27 cellular contexts compared by ENCODE assay signal in genomic region chr10:122493761-122494160, GRCh38. TPM values are rescaled to one million over a fixed set of nuclear protein-coding genes. Genes with fewer than 3 reads are reported as not detected.
DNase-seq lines count a peak whose midpoint lies in the region; ATAC-seq and TF ChIP-seq lines count a peak whose summit lies in the region.
"Had no signal": no experiment of that assay in that cellular context is flagged by ENCODE, and none has a peak within 500 bp of the region (broad histone marks: within the 10 kb centered on the region; RNA-seq: fewer than 3 reads in every experiment).

No MANE protein-coding gene starts in this region.

- CTCF ChIA-PET in activated CD8-positive, alpha-beta memory T cell treated with anti-CD3 and anti-CD28 coated beads, Interleukin-2, amount 10 ng/mL, durations not matched to agents 7 days and 5 days (lab: Charles Lee), result interaction anchor here (2.1 to 4.2 kb wide), 2 partner anchors 22 to 72 kb away, joined by 7 to 16 read pairs; no protein-coding TSS in a partner anchor

- ATAC-seq in heart left ventricle (no peak), foreskin keratinocyte (no peak), aorta (ENCODE audit: low FRiP score) (no peak), GM18861 (IDR thresholded peaks at IDR 0.05; ENCODE audit: unreplicated experiment) (no peak)
- ATAC-seq in activated CD8-positive, alpha-beta memory T cell treated with anti-CD3 and anti-CD28 coated beads, Interleukin-2, amount 10 ng/mL, durations not matched to agents 7 days and 5 days, result no peak
- ATAC-seq: activated T-cell treated with anti-CD3 and anti-CD28 coated beads, Interleukin-2, amount 50 U/mL, for 4 hours; right cardiac atrium; stimulated activated naive B cell treated with anti-CD40 and anti-IgM and Interleukin-4, amounts not matched to agents 10 μg/mL and 1 μg/mL and 100 μg/mL, for 72 hours; WTC11 had no signal

- no peaks in the 10 kb centered on the region for H3K36me3 Mint-ChIP-seq in activated CD8-positive, alpha-beta memory T cell treated with anti-CD3 and anti-CD28 coated beads, Interleukin-2, amount 10 ng/mL, durations not matched to agents 7 days and 5 days
- H3K36me3 Mint-ChIP-seq: stimulated activated naive B cell treated with anti-CD40 and anti-IgM and Interleukin-4, amounts not matched to agents 10 μg/mL and 1 μg/mL and 100 μg/mL, for 72 hours; WTC11 had no signal

- H3K36me3 ChIP-seq in left ventricle myocardium inferior, result peaks cover 12% of the 10 kb centered on the region
- peaks cover 0 to 26% (median 5%) of the 10 kb centered on the region in 9 donors for H3K36me3 ChIP-seq in heart left ventricle
- H3K36me3 ChIP-seq in skeletal muscle tissue (ENCODE audit: control insufficient read depth in 3 of 3, insufficient read depth in 3 of 3, low read length in 3 of 3), result peaks cover 0 to 3% (median 0%) of the 10 kb centered on the region in 3 donors
- H3K36me3 ChIP-seq in aorta (ENCODE audit: control insufficient read depth in 1 of 2, insufficient read depth in 2 of 2, low read length in 1 of 2), result no peaks in the 10 kb centered on the region
- H3K36me3 ChIP-seq: BE2C, Peyer's patch had no signal

- TF ChIP-seq CTCF in left ventricle myocardium inferior (IDR thresholded peaks at IDR 0.05; ENCODE audit: borderline replicate concordance), result no peak
- TF ChIP-seq CTCF in heart left ventricle (IDR thresholded peaks at IDR 0.05), result no peak
- TF ChIP-seq CTCF in foreskin keratinocyte (conservative IDR thresholded peaks at IDR 0.05), result no peak

- no peaks in the 10 kb centered on the region for H3K9me3 Mint-ChIP-seq in activated CD8-positive, alpha-beta memory T cell treated with anti-CD3 and anti-CD28 coated beads, Interleukin-2, amount 10 ng/mL, durations not matched to agents 7 days and 5 days (ENCODE audit: low read depth)
- H3K9me3 Mint-ChIP-seq: activated CD4-positive, alpha-beta memory T cell treated with anti-CD3 and anti-CD28 coated beads, Interleukin-2, amount 10 ng/mL, durations not matched to agents 7 days and 5 days; activated T-cell treated with anti-CD3 and anti-CD28 coated beads, Interleukin-2, amount 50 U/mL, for 4 hours; endodermal cell; stimulated activated naive B cell treated with anti-CD40 and anti-IgM and Interleukin-4, amounts not matched to agents 10 μg/mL and 1 μg/mL and 100 μg/mL, for 72 hours; WTC11 had no signal

- H3K9me3 ChIP-seq in left ventricle myocardium inferior (replicated peaks), result no peaks in the 10 kb centered on the region
- H3K9me3 ChIP-seq in heart left ventricle, result no peaks in the 10 kb centered on the region
- H3K9me3 ChIP-seq in skeletal muscle tissue (ENCODE audit: control insufficient read depth in 3 of 3, low read length in 3 of 3), result no peaks in the 10 kb centered on the region
- H3K9me3 ChIP-seq in aorta (ENCODE audit: control insufficient read depth, low read length), result no peaks in the 10 kb centered on the region
- H3K9me3 ChIP-seq: BE2C, Peyer's patch had no signal

- DNase-seq in left ventricle myocardium inferior, result no peak
- DNase-seq in heart left ventricle, result no peak
- DNase-seq in foreskin keratinocyte, result no peak
- DNase-seq in aorta, result no peak
- DNase-seq in activated CD8-positive, alpha-beta memory T cell treated with anti-CD3 and anti-CD28 coated beads, Interleukin-2, amount 10 ng/mL, durations not matched to agents 7 days and 5 days, result no peak
- no peak for DNase-seq in SW 1271 (lab: John Stamatoyannopoulos, UW)
- DNase-seq: activated CD4-positive, alpha-beta memory T cell treated with anti-CD3 and anti-CD28 coated beads, Interleukin-2, amount 10 ng/mL, durations not matched to agents 7 days and 5 days; activated naive CD4-positive, alpha-beta T cell treated with anti-CD3 and anti-CD28 coated beads, Interleukin-2, amount 50 U/mL, for 16 hours; activated T-cell treated with anti-CD3 and anti-CD28 coated beads, Interleukin-2, amount 50 U/mL, for 4 hours; BE2C; endodermal cell; hypothalamus; KG1; NCI-H187 treated with DMSO at 0.1 percent for 48 hours; occipital lobe; stimulated activated naive B cell treated with anti-CD40 and anti-IgM and Interleukin-4, amounts not matched to agents 10 μg/mL and 1 μg/mL and 100 μg/mL, for 72 hours; T-helper 9 cell had no signal

- no peak overlapping the region for H3K4me3 Mint-ChIP-seq in activated CD8-positive, alpha-beta memory T cell treated with anti-CD3 and anti-CD28 coated beads, Interleukin-2, amount 10 ng/mL, durations not matched to agents 7 days and 5 days
- H3K4me3 Mint-ChIP-seq: activated CD4-positive, alpha-beta memory T cell treated with anti-CD3 and anti-CD28 coated beads, Interleukin-2, amount 10 ng/mL, durations not matched to agents 7 days and 5 days; activated T-cell treated with anti-CD3 and anti-CD28 coated beads, Interleukin-2, amount 50 U/mL, for 4 hours; endodermal cell; stimulated activated naive B cell treated with anti-CD40 and anti-IgM and Interleukin-4, amounts not matched to agents 10 μg/mL and 1 μg/mL and 100 μg/mL, for 72 hours; WTC11 had no signal

- H3K4me1 ChIP-seq in left ventricle myocardium inferior, result peaks cover 56% of the 10 kb centered on the region
- peaks cover 0 to 69% (median 30%) of the 10 kb centered on the region in 12 donors for H3K4me1 ChIP-seq in heart left ventricle
- H3K4me1 ChIP-seq in foreskin keratinocyte, result peaks cover 42% of the 10 kb centered on the region
- peaks cover 29 to 33% (median 30%) of the 10 kb centered on the region in 3 donors for H3K4me1 ChIP-seq in skeletal muscle tissue (ENCODE audit: control insufficient read depth in 3 of 3, insufficient read depth in 3 of 3, low read length in 3 of 3)
- H3K4me1 ChIP-seq in aorta (ENCODE audit: control insufficient read depth in 1 of 2, insufficient read depth in 2 of 2, low read length in 2 of 2), result peaks cover 3 to 6% of the 10 kb centered on the region in 2 donors
- H3K4me1 ChIP-seq: BE2C had no signal

- no peak overlapping the region for H3K27ac Mint-ChIP-seq in activated CD8-positive, alpha-beta memory T cell treated with anti-CD3 and anti-CD28 coated beads, Interleukin-2, amount 10 ng/mL, durations not matched to agents 7 days and 5 days
- H3K27ac Mint-ChIP-seq: activated CD4-positive, alpha-beta memory T cell treated with anti-CD3 and anti-CD28 coated beads, Interleukin-2, amount 10 ng/mL, durations not matched to agents 7 days and 5 days; endodermal cell; stimulated activated naive B cell treated with anti-CD40 and anti-IgM and Interleukin-4, amounts not matched to agents 10 μg/mL and 1 μg/mL and 100 μg/mL, for 72 hours; WTC11 had no signal

- H3K27me3 Mint-ChIP-seq in activated CD8-positive, alpha-beta memory T cell treated with anti-CD3 and anti-CD28 coated beads, Interleukin-2, amount 10 ng/mL, durations not matched to agents 7 days and 5 days, result peaks cover 56% of the 10 kb centered on the region

- no peak for TF ChIP-seq POLR2A in heart left ventricle (IDR thresholded peaks at IDR 0.05)

- WGBS in heart left ventricle, 4 donors, result 86 to 93% (median 90%) methylated on average over 4 of the region's 4 CpGs
- WGBS in aorta, 2 donors, result 85 to 88% methylated on average over 4 of the region's 4 CpGs

- H3K4me1 Mint-ChIP-seq in activated CD8-positive, alpha-beta memory T cell treated with anti-CD3 and anti-CD28 coated beads, Interleukin-2, amount 10 ng/mL, durations not matched to agents 7 days and 5 days, result peaks cover 28% of the 10 kb centered on the region
- H3K4me1 Mint-ChIP-seq: stimulated activated naive B cell treated with anti-CD40 and anti-IgM and Interleukin-4, amounts not matched to agents 10 μg/mL and 1 μg/mL and 100 μg/mL, for 72 hours had no signal

- H3K27me3 ChIP-seq in left ventricle myocardium inferior (ENCODE audit: low read depth), result no peaks in the 10 kb centered on the region
- H3K27me3 ChIP-seq in heart left ventricle, result no peaks in the 10 kb centered on the region
- no peaks in the 10 kb centered on the region for H3K27me3 ChIP-seq in foreskin keratinocyte
- H3K27me3 ChIP-seq in skeletal muscle tissue (ENCODE audit: control insufficient read depth in 3 of 3, insufficient read depth in 3 of 3, low read length in 3 of 3), result no peaks in the 10 kb centered on the region
- H3K27me3 ChIP-seq in aorta (ENCODE audit: control insufficient read depth in 1 of 2, insufficient read depth in 2 of 2, low read length in 1 of 2), result no peaks in the 10 kb centered on the region
- H3K27me3 ChIP-seq: Peyer's patch had no signal

- H3K27ac ChIP-seq in left ventricle myocardium inferior (replicated peaks) (peak overlapping the region; percentile 57), heart left ventricle (peak overlapping the region in 3 of 12 donors; percentile 43 to 71 (median 52)), foreskin keratinocyte (peak overlapping the region; percentile 62), skeletal muscle tissue (ENCODE audit: low read depth, low read length) (peak overlapping the region; percentile 72), aorta (ENCODE audit: low read depth in 1 of 2, low read length in 2 of 2) (peak overlapping the region; percentile 72 to 96)
- H3K27ac ChIP-seq: 22Rv1, SK-N-MC had no signal

- H3K4me3 ChIP-seq in left ventricle myocardium inferior (no peak overlapping the region), heart left ventricle (no peak overlapping the region), skeletal muscle tissue (ENCODE audit: low read length in 3 of 3) (no peak overlapping the region), aorta (ENCODE audit: low read length in 2 of 2) (no peak overlapping the region)
- H3K4me3 ChIP-seq: lung, Peyer's patch, SK-N-MC had no signal

- H3K9ac ChIP-seq in skeletal muscle tissue (ENCODE audit: low read depth in 1 of 3, low read length in 3 of 3), result no peak overlapping the region

- intact Hi-C loops in left ventricle myocardium inferior (cut with micrococcal nuclease), result no loop called here
- intact Hi-C loops in heart left ventricle (cut with DNase I), result no loop called here
- intact Hi-C loops in aorta (cut with DNase I), result loop anchor here in 1 of 2 donors (2.0 kb wide), 2 partner anchors 19 to 31 kb away; no protein-coding TSS in a partner anchor

RNA-seq across cellular contexts. Expression of gene HTRA1, which starts 32.4 kb away (rescaled TPM):
- 62.6 TPM for total RNA-seq in left ventricle myocardium inferior
- total RNA-seq in heart left ventricle, result 100 to 1,000 TPM in 3 of 9 donors, 10 to 100 TPM in 6; 35.7 to 153 (median 57.6) TPM
- 10 to 100 TPM; 30.5 to 34.9 TPM for polyA plus RNA-seq in heart left ventricle
- total RNA-seq in foreskin keratinocyte, result 375 and 388 TPM in 2 replicates
- 396 and 403 TPM in 2 replicates for polyA plus RNA-seq in foreskin keratinocyte
- 69.9 TPM for total RNA-seq in skeletal muscle tissue
- 100 to 1,000 TPM; 261 to 386 TPM for total RNA-seq in aorta
- polyA plus RNA-seq in aorta, result 100 to 1,000 TPM; 324 to 465 TPM
- total RNA-seq in activated CD8-positive, alpha-beta memory T cell treated with anti-CD3 and anti-CD28 coated beads, Interleukin-2, amount 10 ng/mL, durations not matched to agents 7 days and 5 days, result not detected
- total RNA-seq: activated CD4-positive, alpha-beta memory T cell treated with anti-CD3 and anti-CD28 coated beads, Interleukin-2, amount 10 ng/mL, durations not matched to agents 7 days and 5 days had no signal

RNA-seq across cellular contexts. Expression of gene ARMS2, which starts 39.3 kb away (rescaled TPM):
- total RNA-seq in left ventricle myocardium inferior (0.27 TPM), heart left ventricle (1 to 10 TPM in 2 of 9 donors, under 1 TPM in 1, not detected in 6; 0.87 to 1.5 (median 1.2) TPM), foreskin keratinocyte (not detected in 2 replicates), skeletal muscle tissue (not detected), aorta (not detected)
- polyA plus RNA-seq in heart left ventricle (not detected), foreskin keratinocyte (not detected in 2 replicates), aorta (not detected)
- not detected for total RNA-seq in activated CD8-positive, alpha-beta memory T cell treated with anti-CD3 and anti-CD28 coated beads, Interleukin-2, amount 10 ng/mL, durations not matched to agents 7 days and 5 days
- total RNA-seq: activated CD4-positive, alpha-beta memory T cell treated with anti-CD3 and anti-CD28 coated beads, Interleukin-2, amount 10 ng/mL, durations not matched to agents 7 days and 5 days; activated T-cell treated with anti-CD3 and anti-CD28 coated beads, Interleukin-2, amount 50 U/mL, for 4 hours; endodermal cell; HT1080; lung; occipital lobe; Peyer's patch; right cardiac atrium; urinary bladder; WTC11 had no signal
- polyA plus RNA-seq: lung, right cardiac atrium, urinary bladder had no signal

Comparison
In these comparisons a context has a peak if more than half of its experiments do, and no peak if none do; other contexts are left out.
1. RNA of gene HTRA1, which starts 32.4 kb away (total RNA-seq): 261 to 386 TPM in aorta, 375 to 388 TPM in foreskin keratinocyte, 69.9 TPM in skeletal muscle tissue (single experiment), 62.6 TPM in left ventricle myocardium inferior (single experiment) and 35.7 to 153 TPM in heart left ventricle; not detected in activated CD8-positive, alpha-beta memory T cell treated with anti-CD3 and anti-CD28 coated beads, Interleukin-2, amount 10 ng/mL, durations not matched to agents 7 days and 5 days; every median in the first group is over 10 times any median in the second.